In the genomic region with DNA sequence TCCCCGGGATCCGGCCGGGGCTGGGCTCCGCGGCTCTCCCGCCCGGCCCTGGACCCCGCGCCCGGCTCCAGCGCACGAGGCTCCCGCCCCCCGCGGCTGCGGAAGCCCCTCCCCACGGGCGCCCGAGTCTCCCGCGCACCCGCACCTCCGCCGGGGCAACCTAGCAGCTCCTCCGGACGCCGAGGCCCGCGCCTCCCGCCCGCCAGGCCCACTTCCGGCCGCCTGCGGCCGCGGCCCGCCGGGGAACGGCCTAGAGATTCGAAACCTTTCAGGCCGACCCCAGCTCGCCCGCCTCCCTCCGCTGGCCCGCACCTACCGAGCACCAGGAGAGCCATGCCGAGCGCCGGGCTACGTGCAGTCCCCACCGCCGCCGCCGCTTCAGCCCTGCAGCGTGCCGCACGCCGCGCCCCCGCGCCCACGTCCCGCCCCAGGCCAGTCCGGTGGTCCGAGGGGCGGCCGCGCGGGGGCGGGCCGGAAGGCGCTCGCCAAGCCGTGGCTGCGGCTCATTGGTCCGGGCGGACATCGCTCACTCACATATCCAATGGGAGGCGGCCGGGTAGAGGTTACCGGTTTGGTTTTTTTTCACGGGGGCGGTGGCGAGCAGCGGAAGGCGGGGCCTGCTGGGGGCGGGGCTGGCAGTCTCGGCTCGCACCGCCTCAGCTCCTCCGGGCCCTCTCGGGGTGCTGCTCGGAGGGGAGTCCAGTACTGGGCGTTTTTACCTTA, we compare ENCODE assay signal across 8 cellular contexts. TPM values are rescaled to one million over a fixed set of nuclear protein-coding genes. Genes with fewer than 3 reads are reported as not detected.
DNase-seq lines count a peak whose midpoint lies in the region; ATAC-seq, FAIRE-seq and TF ChIP-seq lines count a peak whose summit lies in the region.

A gene with protein sequence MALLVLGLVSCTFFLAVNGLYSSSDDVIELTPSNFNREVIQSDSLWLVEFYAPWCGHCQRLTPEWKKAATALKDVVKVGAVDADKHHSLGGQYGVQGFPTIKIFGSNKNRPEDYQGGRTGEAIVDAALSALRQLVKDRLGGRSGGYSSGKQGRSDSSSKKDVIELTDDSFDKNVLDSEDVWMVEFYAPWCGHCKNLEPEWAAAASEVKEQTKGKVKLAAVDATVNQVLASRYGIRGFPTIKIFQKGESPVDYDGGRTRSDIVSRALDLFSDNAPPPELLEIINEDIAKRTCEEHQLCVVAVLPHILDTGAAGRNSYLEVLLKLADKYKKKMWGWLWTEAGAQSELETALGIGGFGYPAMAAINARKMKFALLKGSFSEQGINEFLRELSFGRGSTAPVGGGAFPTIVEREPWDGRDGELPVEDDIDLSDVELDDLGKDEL (minus strand): TSS at position 424 of the 723 bp plus-strand sequence. CDS start 89 bp downstream, at position 335.

- peak; percentile 44 to 75 for TF ChIP-seq POLR2A in H1 (IDR thresholded peaks at IDR 0.05; ENCODE audit: control extremely low read depth in 1 of 2, low read depth in 2 of 2, low read length in 2 of 2)

- H3K4me1 Mint-ChIP-seq in activated CD8-positive, alpha-beta memory T cell treated with anti-CD3 and anti-CD28 coated beads, Interleukin-2, amount 10 ng/mL, durations not matched to agents 7 days and 5 days = peaks cover 35% of the 10 kb centered on the region

- no peak within 1 kb of the TSS for H4K91ac ChIP-seq in H1 (replicated peaks; ENCODE audit: insufficient read length, low read length)

- H3K4ac ChIP-seq in H1 (replicated peaks; ENCODE audit: insufficient read length, low read depth, low read length) = peak within 1 kb of the TSS; percentile 12

- peak within 1 kb of the TSS; percentile 95 for H4K8ac ChIP-seq in H1 (ENCODE audit: extremely low read depth, insufficient read depth, low read length)

- peak; percentile 88 for ATAC-seq in GM21423 (IDR thresholded peaks at IDR 0.05; ENCODE audit: unreplicated experiment)
- ATAC-seq in activated CD8-positive, alpha-beta memory T cell treated with anti-CD3 and anti-CD28 coated beads, Interleukin-2, amount 10 ng/mL, durations not matched to agents 7 days and 5 days = peak; percentile 94

- peaks cover 15% of the 10 kb centered on the region in 2 experiments for H4K20me1 ChIP-seq in H1 (replicated peaks in 1 of 2; ENCODE audit: control insufficient read depth in 1 of 2, insufficient read depth in 2 of 2, low read length in 2 of 2)

- H3K56ac ChIP-seq in H1 (replicated peaks; ENCODE audit: insufficient read length, low read depth, low read length) = peak within 1 kb of the TSS; percentile 55

- no peak within 1 kb of the TSS for H2BK12ac ChIP-seq in H1 (ENCODE audit: low read depth, low read length)

- peaks cover 14% of the 10 kb centered on the region; the same call in 1 of the 2 replicates for H3K36me3 ChIP-seq in HUES48 (ENCODE audit: control insufficient read depth, insufficient read depth, low read length)
- peaks cover 12% of the 10 kb centered on the region for H3K36me3 ChIP-seq in NT2/D1 (ENCODE audit: insufficient read depth, insufficient read length, low read length)
- peaks cover 0 to 10% (median 0%) of the 10 kb centered on the region in 4 experiments; a peak in 1 of 8 replicates for H3K36me3 ChIP-seq in H1 (ENCODE audit: control insufficient read depth in 2 of 4, insufficient read depth in 4 of 4, low read length in 3 of 4)

- H2BK15ac ChIP-seq in H1 (ENCODE audit: low read length) = peak within 1 kb of the TSS; percentile 97; the same call in 1 of the 2 replicates

- no peak within 1 kb of the TSS for H3K14ac ChIP-seq in H1 (ENCODE audit: insufficient read length)

- no peak within 1 kb of the TSS for H2BK20ac ChIP-seq in H1 (ENCODE audit: low read length)

- H4K5ac ChIP-seq in H1 (ENCODE audit: insufficient read length, low read depth, low read length) = no peak within 1 kb of the TSS

- H3K36me3 Mint-ChIP-seq in activated CD8-positive, alpha-beta memory T cell treated with anti-CD3 and anti-CD28 coated beads, Interleukin-2, amount 10 ng/mL, durations not matched to agents 7 days and 5 days = peaks cover 22% of the 10 kb centered on the region

- H3K9me3 Mint-ChIP-seq in activated CD8-positive, alpha-beta memory T cell treated with anti-CD3 and anti-CD28 coated beads, Interleukin-2, amount 10 ng/mL, durations not matched to agents 7 days and 5 days (ENCODE audit: low read depth) = no peaks in the 10 kb centered on the region

- TF ChIP-seq EP300 in H1 (IDR thresholded peaks at IDR 0.05; ENCODE audit: borderline replicate concordance in 1 of 2, low read depth in 2 of 2, low read length in 2 of 2) = no peak

- TF ChIP-seq RAD21 in H1 (IDR thresholded peaks at IDR 0.05 in 1 of 2, conservative IDR thresholded peaks at IDR 0.05 in 1 of 2; ENCODE audit: low read depth in 2 of 2, low read length in 2 of 2) = no peak

- H3K79me2 ChIP-seq in H1 (ENCODE audit: control insufficient read depth in 1 of 2, insufficient read depth in 2 of 2, low read length in 2 of 2) = peaks cover 41 to 47% of the 10 kb centered on the region in 2 experiments

- H3K4me3 ChIP-seq in HUES48 (ENCODE audit: low read depth, low read length) (peak within 1 kb of the TSS; percentile 87), NT2/D1 (ENCODE audit: insufficient read length, low read depth) (peak within 1 kb of the TSS; percentile 61), H1 (ENCODE audit: extremely low read depth in 1 of 4, insufficient read depth in 2 of 4, low read depth in 3 of 4, low read length in 4 of 4) (peak within 1 kb of the TSS; percentile 56 to 87 (median 69))

- POLR2A ChIA-PET in H1 (lab: Charles Lee; ENCODE audit: partially characterized antibody) = interaction anchor here (0.8 to 1.5 kb wide), 7 partner anchors 8 to 74 kb away, joined by 3 to 5 read pairs (median 4); no protein-coding TSS in a partner anchor

- H3K27me3 ChIP-seq in HUES48 (ENCODE audit: control insufficient read depth, insufficient read depth, low read length) (no peaks in the 10 kb centered on the region), NT2/D1 (ENCODE audit: insufficient read depth, insufficient read length) (peaks cover 2% of the 10 kb centered on the region), H1 (replicated peaks in 1 of 4; ENCODE audit: control insufficient read depth in 3 of 4, extremely low read depth in 1 of 4, insufficient read depth in 3 of 4, low read length in 3 of 4) (no peaks in the 10 kb centered on the region; a peak in 2 of 7 replicates)

- H3K4me3 Mint-ChIP-seq in activated CD8-positive, alpha-beta memory T cell treated with anti-CD3 and anti-CD28 coated beads, Interleukin-2, amount 10 ng/mL, durations not matched to agents 7 days and 5 days = peak within 1 kb of the TSS; percentile 88

- H2AK5ac ChIP-seq in H1 (ENCODE audit: low read depth, low read length) = 0 out of 2 replicates have a peak within 1 kb of the TSS, but pooled peaks have one; percentile 90

- peaks cover 20% of the 10 kb centered on the region for H3K27me3 Mint-ChIP-seq in activated CD8-positive, alpha-beta memory T cell treated with anti-CD3 and anti-CD28 coated beads, Interleukin-2, amount 10 ng/mL, durations not matched to agents 7 days and 5 days

- H3K23me2 ChIP-seq in H1 (ENCODE audit: low read depth, low read length) = peaks cover 8% of the 10 kb centered on the region; the same call in 1 of the 2 replicates

- no peak within 1 kb of the TSS for H2BK120ac ChIP-seq in H1 (replicated peaks; ENCODE audit: low read depth, low read length)

- H3K9me3 ChIP-seq in HUES48 (ENCODE audit: control insufficient read depth, insufficient read depth, low read length) (no peaks in the 10 kb centered on the region), NT2/D1 (ENCODE audit: insufficient read depth, low read length) (no peaks in the 10 kb centered on the region), H1 (ENCODE audit: insufficient read depth in 2 of 2, low read depth in 1 of 2, low read length in 1 of 2) (no peaks in the 10 kb centered on the region)

- peak within 1 kb of the TSS; percentile 82 to 100 for H3K4me2 ChIP-seq in H1 (ENCODE audit: insufficient read depth in 1 of 2, low read depth in 2 of 2, low read length in 2 of 2)

- peak within 1 kb of the TSS; percentile 92 for H3K27ac Mint-ChIP-seq in activated CD8-positive, alpha-beta memory T cell treated with anti-CD3 and anti-CD28 coated beads, Interleukin-2, amount 10 ng/mL, durations not matched to agents 7 days and 5 days

- H3K9ac ChIP-seq in HUES48 (ENCODE audit: low read depth, low read length) = peak within 1 kb of the TSS; percentile 89
- H3K9ac ChIP-seq in NT2/D1 (ENCODE audit: insufficient read length, low read depth) = peak within 1 kb of the TSS; percentile 68
- peak within 1 kb of the TSS; percentile 42 to 98 (median 88) for H3K9ac ChIP-seq in H1 (replicated peaks in 1 of 4; ENCODE audit: extremely low read depth in 1 of 4, low read depth in 3 of 4, low read length in 3 of 4)

- 3% methylated on average over 18 of the region's 94 CpGs; no CpG with 5 or more reads in 1 of the 2 experiments for WGBS in H1 (ENCODE audit: extremely low coverage in 1 of 2, insufficient coverage in 1 of 2, insufficient read length in 1 of 2, insufficient replicate concordance in 2 of 2, low coverage in 1 of 2, low lambda C conversion rate in 2 of 2, missing lambda C conversion rate in 1 of 2), 2 experiments

- H3K27ac ChIP-seq in HUES48 (ENCODE audit: low read depth, low read length) (peak within 1 kb of the TSS; percentile 88), H1 (ENCODE audit: low read depth, low read length) (peak within 1 kb of the TSS; percentile 82; the same call in 1 of the 2 replicates)

- H3K18ac ChIP-seq in H1 (ENCODE audit: extremely low read depth, low read length) = peak within 1 kb of the TSS; percentile 60

- in situ Hi-C loops in Caki2 (cut with HindIII; ENCODE audit: low pct_unique_long_range_greater_than_20kb, low sequenced_read_pairs) = no loop called here

- H2AFZ ChIP-seq in H1 (ENCODE audit: low read length) = no peak within 1 kb of the TSS

- no peak for TF ChIP-seq CTCF in H1 (IDR thresholded peaks at IDR 0.05; ENCODE audit: control extremely low read depth in 1 of 3, insufficient read depth in 1 of 3, low read depth in 1 of 3, low read length in 3 of 3)

- FAIRE-seq in H1 (lab: Jason Lieb, UNC) = no peak

- peak within 1 kb of the TSS; percentile 30; the same call in 1 of the 2 replicates for H2BK5ac ChIP-seq in H1 (ENCODE audit: low read depth, low read length)

- peaks cover 7% of the 10 kb centered on the region; the same call in 1 of the 2 replicates for H3K79me1 ChIP-seq in H1 (ENCODE audit: low read depth, low read length)

- CTCF ChIA-PET in activated CD8-positive, alpha-beta memory T cell treated with anti-CD3 and anti-CD28 coated beads, Interleukin-2, amount 10 ng/mL, durations not matched to agents 7 days and 5 days (lab: Charles Lee) = interaction anchor here (0.7 to 2.3 kb wide), 7 partner anchors 11 to 343 kb away, joined by 3 to 17 read pairs (median 4); a partner anchor contains a TSS
- CTCF ChIA-PET in H1 (lab: Charles Lee; ENCODE audit: partially characterized antibody) = interaction anchor here (1.0 to 9.5 kb wide), 4 partner anchors 10 to 61 kb away, joined by 3 to 112 read pairs (median 4); no protein-coding TSS in a partner anchor

- DNase-seq in Caki2 (ENCODE audit: low read depth) (peak; percentile 96), NT2/D1 (ENCODE audit: low read depth, low spot score) (peak; percentile 95), H1 (ENCODE audit: low read depth in 1 of 2, low spot score in 2 of 2) (peak; percentile 82 to 99), mesenteric fat pad (ENCODE audit: low spot score) (peak; percentile 98)
- DNase-seq in activated CD8-positive, alpha-beta memory T cell treated with anti-CD3 and anti-CD28 coated beads, Interleukin-2, amount 10 ng/mL, durations not matched to agents 7 days and 5 days = peak; percentile 96
- peak; percentile 87 for DNase-seq in stimulated activated CD8-positive, alpha-beta memory T cell treated with anti-CD3 and anti-CD28 coated beads, Interleukin-15, amount 100 ng/mL, for 1 hour (ENCODE audit: low read depth)

- peaks cover 22% of the 10 kb centered on the region for H3K4me1 ChIP-seq in HUES48 (ENCODE audit: control insufficient read depth, insufficient read depth, low read length)
- H3K4me1 ChIP-seq in NT2/D1 (ENCODE audit: insufficient read depth, insufficient read length) = peaks cover 5% of the 10 kb centered on the region
- peaks cover 0 to 15% (median 4%) of the 10 kb centered on the region in 4 experiments; a peak in 6 of 7 replicates for H3K4me1 ChIP-seq in H1 (replicated peaks in 1 of 4; ENCODE audit: control insufficient read depth in 3 of 4, insufficient read depth in 4 of 4, low read length in 3 of 4)

- H3K23ac ChIP-seq in H1 (ENCODE audit: insufficient read length) = no peak within 1 kb of the TSS

RNA-seq across cellular contexts. Expression of the gene that starts here (rescaled TPM):
- 425 and 548 TPM in 2 replicates for total RNA-seq in Caki2 (2014; rRNA removed; shearing (Covaris generic); ENCODE audit: low replicate concordance)
- 100 to 1,000 TPM; 134 to 174 TPM for total RNA-seq in activated CD8-positive, alpha-beta memory T cell treated with anti-CD3 and anti-CD28 coated beads, Interleukin-2, amount 10 ng/mL, durations not matched to agents 7 days and 5 days
- 383 and 384 TPM in 2 replicates for total RNA-seq in H1 (2021; fragmentation: NEBNext Ultra II Directional; extraction: Animal tissue kit (Norgen Biotek cat#: 25700))
- 140 and 181 TPM in 2 replicates for polyA plus RNA-seq in H1 (2011; rRNA removed)
- polyA plus RNA-seq in H1 (2011; cell fraction: cytosol; rRNA removed) = 288 TPM
- 82.8 TPM for polyA plus RNA-seq in H1 (2011; cell fraction: nucleus; rRNA removed)
- polyA plus RNA-seq in H1 (2012, experiment 1 of 2) = 288 to 306 TPM (median 300 TPM) in 4 replicates
- 64.6 TPM for polyA plus RNA-seq in H1 (2012, experiment 2 of 2)
- 508 TPM for polyA plus RNA-seq in H1 (2013, experiment 1 of 2)
- 560 TPM for polyA plus RNA-seq in H1 (2013, experiment 2 of 2)
- polyA minus RNA-seq in H1 (2011; rRNA and poly(A)+ RNA removed) = 136 and 139 TPM in 2 replicates
- polyA minus RNA-seq in H1 (2011; cell fraction: cytosol; rRNA and poly(A)+ RNA removed) = 120 TPM
- polyA minus RNA-seq in H1 (2011; cell fraction: nucleus; rRNA and poly(A)+ RNA removed) = 54.6 TPM
- 157 TPM for total RNA-seq in mesenteric fat pad

Comparison
In these comparisons a context has a peak if more than half of its experiments do, and no peak if none do; other contexts are left out.
1. Peak in every context shown above with its lines: DNase-seq, ATAC-seq, H3K4me3 ChIP-seq and H3K27ac ChIP-seq.